ENCODE assay signal across 12 cellular contexts in the genomic region with DNA sequence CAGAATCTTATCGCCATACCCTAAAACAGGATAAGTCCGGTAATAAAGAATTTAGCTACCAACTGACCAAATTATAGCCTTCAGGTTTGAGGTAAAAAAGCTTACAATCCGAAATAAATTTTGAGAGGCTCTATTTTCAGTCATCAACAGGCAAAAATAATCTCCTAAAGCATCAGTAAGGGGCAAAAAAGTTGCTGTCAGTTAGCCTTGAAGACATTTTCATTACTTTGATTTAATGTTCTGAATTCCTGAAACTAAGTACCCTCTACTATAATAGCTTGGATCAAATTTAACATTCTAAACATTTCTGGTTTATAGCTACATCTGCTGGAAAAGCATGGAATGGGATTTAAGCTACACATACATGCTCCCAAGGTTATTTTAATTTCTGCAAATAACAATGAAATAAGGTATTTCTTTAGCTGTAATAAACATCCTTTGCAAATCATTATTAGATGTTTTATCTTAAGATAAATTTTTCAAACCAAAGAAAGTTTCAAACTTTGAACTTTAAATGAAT.
DNase-seq lines count a peak whose midpoint lies in the region; ATAC-seq and TF ChIP-seq lines count a peak whose summit lies in the region.
"Had no signal": no experiment of that assay in that cellular context is flagged by ENCODE, and none has a peak within 500 bp of the region (broad histone marks: within the 10 kb centered on the region; RNA-seq: fewer than 3 reads in every experiment).

No MANE protein-coding gene starts in this region.

- POLR2A ChIA-PET in activated CD8-positive, alpha-beta T cell treated with anti-CD3 and anti-CD28 coated beads for 36 hours (lab: Charles Lee), result no interaction called here
- POLR2A ChIA-PET in activated CD4-positive, alpha-beta T cell treated with anti-CD3 and anti-CD28 coated beads, Interleukin-2, amount 10 ng/mL, durations not matched to agents 7 days and 5 days (lab: Charles Lee), result no interaction called here

- no peak overlapping the region for H3K4me3 ChIP-seq in fibroblast of pulmonary artery (replicated peaks; ENCODE audit: low read depth, low read length)
- H3K4me3 ChIP-seq: BLaER1 had no signal

- TF ChIP-seq CTCF in fibroblast of pulmonary artery (IDR thresholded peaks at IDR 0.05; ENCODE audit: low read length, missing control alignments), result peak; percentile 51
- TF ChIP-seq CTCF in activated CD8-positive, alpha-beta T cell treated with anti-CD3 and anti-CD28 coated beads for 36 hours (IDR thresholded peaks at IDR 0.05), result no peak

- no peaks in the 10 kb centered on the region for H3K27me3 Mint-ChIP-seq in activated CD8-positive, alpha-beta T cell treated with anti-CD3 and anti-CD28 coated beads for 36 hours
- no peaks in the 10 kb centered on the region for H3K27me3 Mint-ChIP-seq in activated CD4-positive, alpha-beta T cell treated with anti-CD3 and anti-CD28 coated beads, Interleukin-2, amount 10 ng/mL, durations not matched to agents 7 days and 5 days

- no peaks in the 10 kb centered on the region for H3K9me3 Mint-ChIP-seq in stimulated activated effector memory CD8-positive, alpha-beta T cell treated with anti-CD3 and anti-CD28 coated beads, Interleukin-12 subunit alpha, Interleukin-12 subunit beta, amount 100 ng/mL, for 72 hours
- no peaks in the 10 kb centered on the region for H3K9me3 Mint-ChIP-seq in activated CD8-positive, alpha-beta T cell treated with anti-CD3 and anti-CD28 coated beads for 36 hours
- H3K9me3 Mint-ChIP-seq in activated CD4-positive, alpha-beta T cell treated with anti-CD3 and anti-CD28 coated beads, Interleukin-2, amount 10 ng/mL, durations not matched to agents 7 days and 5 days, result no peaks in the 10 kb centered on the region

- H3K36me3 Mint-ChIP-seq in stimulated activated effector memory CD8-positive, alpha-beta T cell treated with anti-CD3 and anti-CD28 coated beads, Interleukin-12 subunit alpha, Interleukin-12 subunit beta, amount 100 ng/mL, for 72 hours, result no peaks in the 10 kb centered on the region
- H3K36me3 Mint-ChIP-seq in activated CD8-positive, alpha-beta T cell treated with anti-CD3 and anti-CD28 coated beads for 36 hours (ENCODE audit: low read depth), result no peaks in the 10 kb centered on the region
- no peaks in the 10 kb centered on the region for H3K36me3 Mint-ChIP-seq in activated CD4-positive, alpha-beta T cell treated with anti-CD3 and anti-CD28 coated beads, Interleukin-2, amount 10 ng/mL, durations not matched to agents 7 days and 5 days (ENCODE audit: low read depth)

- peak; percentile 70; the same call in 2 of the 3 replicates for ATAC-seq in SK-N-SH treated with all-trans-retinoic acid at 6 μM for 48 hours
- no peak for ATAC-seq in stimulated activated effector memory CD8-positive, alpha-beta T cell treated with anti-CD3 and anti-CD28 coated beads, Interleukin-12 subunit alpha, Interleukin-12 subunit beta, amount 100 ng/mL, for 72 hours
- ATAC-seq in activated CD8-positive, alpha-beta T cell treated with anti-CD3 and anti-CD28 coated beads for 36 hours, result no peak

- CTCF ChIA-PET in activated CD8-positive, alpha-beta T cell treated with anti-CD3 and anti-CD28 coated beads for 36 hours (lab: Charles Lee), result no interaction called here
- CTCF ChIA-PET in activated CD4-positive, alpha-beta T cell treated with anti-CD3 and anti-CD28 coated beads, Interleukin-2, amount 10 ng/mL, durations not matched to agents 7 days and 5 days (lab: Charles Lee), result no interaction called here

- DNase-seq in NCI-H2171 treated with DMSO at 0.1 percent for 48 hours (lab: John Stamatoyannopoulos, UW) (peak; percentile 4), NCI-H2171 (lab: John Stamatoyannopoulos, UW) (no peak), fibroblast of pulmonary artery (ENCODE audit: low read depth) (peak; percentile 48), superior temporal gyrus (ENCODE audit: extremely low spot score) (peak; percentile 45)
- no peak for DNase-seq in stimulated activated effector memory CD8-positive, alpha-beta T cell treated with anti-CD3 and anti-CD28 coated beads, Interleukin-12 subunit alpha, Interleukin-12 subunit beta, amount 100 ng/mL, for 72 hours (ENCODE audit: low spot score in 2 of 2)
- DNase-seq in activated CD8-positive, alpha-beta T cell treated with anti-CD3 and anti-CD28 coated beads for 36 hours, result no peak
- no peak for DNase-seq in activated CD4-positive, alpha-beta T cell treated with anti-CD3 and anti-CD28 coated beads, Interleukin-2, amount 10 ng/mL, durations not matched to agents 7 days and 5 days
- DNase-seq: NCI-H2029; stimulated activated CD4-positive, alpha-beta T cell treated with anti-CD3 and anti-CD28 coated beads, Interleukin-4, amount 100 ng/mL, for 1 hour; T-helper 2 cell had no signal

- no peaks in the 10 kb centered on the region for H3K4me1 Mint-ChIP-seq in stimulated activated effector memory CD8-positive, alpha-beta T cell treated with anti-CD3 and anti-CD28 coated beads, Interleukin-12 subunit alpha, Interleukin-12 subunit beta, amount 100 ng/mL, for 72 hours
- H3K4me1 Mint-ChIP-seq in activated CD8-positive, alpha-beta T cell treated with anti-CD3 and anti-CD28 coated beads for 36 hours (ENCODE audit: low read depth), result no peaks in the 10 kb centered on the region
- no peaks in the 10 kb centered on the region for H3K4me1 Mint-ChIP-seq in activated CD4-positive, alpha-beta T cell treated with anti-CD3 and anti-CD28 coated beads, Interleukin-2, amount 10 ng/mL, durations not matched to agents 7 days and 5 days

- no peak overlapping the region for H3K4me3 Mint-ChIP-seq in stimulated activated effector memory CD8-positive, alpha-beta T cell treated with anti-CD3 and anti-CD28 coated beads, Interleukin-12 subunit alpha, Interleukin-12 subunit beta, amount 100 ng/mL, for 72 hours
- H3K4me3 Mint-ChIP-seq in activated CD8-positive, alpha-beta T cell treated with anti-CD3 and anti-CD28 coated beads for 36 hours, result no peak overlapping the region
- H3K4me3 Mint-ChIP-seq in activated CD4-positive, alpha-beta T cell treated with anti-CD3 and anti-CD28 coated beads, Interleukin-2, amount 10 ng/mL, durations not matched to agents 7 days and 5 days, result no peak overlapping the region

- no peak overlapping the region for H3K27ac Mint-ChIP-seq in stimulated activated effector memory CD8-positive, alpha-beta T cell treated with anti-CD3 and anti-CD28 coated beads, Interleukin-12 subunit alpha, Interleukin-12 subunit beta, amount 100 ng/mL, for 72 hours
- H3K27ac Mint-ChIP-seq in activated CD8-positive, alpha-beta T cell treated with anti-CD3 and anti-CD28 coated beads for 36 hours, result no peak overlapping the region
- no peak overlapping the region for H3K27ac Mint-ChIP-seq in activated CD4-positive, alpha-beta T cell treated with anti-CD3 and anti-CD28 coated beads, Interleukin-2, amount 10 ng/mL, durations not matched to agents 7 days and 5 days

- intact Hi-C loops in activated CD8-positive, alpha-beta T cell treated with anti-CD3 and anti-CD28 coated beads for 36 hours (cut with micrococcal nuclease), result no loop called here

TF ChIP-seq in SK-N-SH treated with all-trans-retinoic acid at 6 μM for 48 hours, 23 proteins besides CTCF, POLR2A, EP300 and RAD21:
- TF ChIP-seq, protein P1, sequence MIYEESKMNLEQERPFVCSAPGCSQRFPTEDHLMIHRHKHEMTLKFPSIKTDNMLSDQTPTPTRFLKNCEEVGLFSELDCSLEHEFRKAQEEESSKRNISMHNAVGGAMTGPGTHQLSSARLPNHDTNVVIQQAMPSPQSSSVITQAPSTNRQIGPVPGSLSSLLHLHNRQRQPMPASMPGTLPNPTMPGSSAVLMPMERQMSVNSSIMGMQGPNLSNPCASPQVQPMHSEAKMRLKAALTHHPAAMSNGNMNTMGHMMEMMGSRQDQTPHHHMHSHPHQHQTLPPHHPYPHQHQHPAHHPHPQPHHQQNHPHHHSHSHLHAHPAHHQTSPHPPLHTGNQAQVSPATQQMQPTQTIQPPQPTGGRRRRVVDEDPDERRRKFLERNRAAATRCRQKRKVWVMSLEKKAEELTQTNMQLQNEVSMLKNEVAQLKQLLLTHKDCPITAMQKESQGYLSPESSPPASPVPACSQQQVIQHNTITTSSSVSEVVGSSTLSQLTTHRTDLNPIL (CRISPR knock-in tag; IDR thresholded peaks at IDR 0.05; ENCODE audit: low read depth), result no peak
- TF ChIP-seq RARB (CRISPR knock-in tag; IDR thresholded peaks at IDR 0.05), result no peak

Comparison
In these comparisons a context has a peak if more than half of its experiments do, and no peak if none do; other contexts are left out.
1. DNase-seq: peak in NCI-H2171 treated with DMSO at 0.1 percent for 48 hours (single experiment), fibroblast of pulmonary artery (single experiment) and superior temporal gyrus (single experiment); none in NCI-H2171 (single experiment), stimulated activated effector memory CD8-positive, alpha-beta T cell treated with anti-CD3 and anti-CD28 coated beads, Interleukin-12 subunit alpha, Interleukin-12 subunit beta, amount 100 ng/mL, for 72 hours (0 of 2), activated CD8-positive, alpha-beta T cell treated with anti-CD3 and anti-CD28 coated beads for 36 hours (single experiment) and activated CD4-positive, alpha-beta T cell treated with anti-CD3 and anti-CD28 coated beads, Interleukin-2, amount 10 ng/mL, durations not matched to agents 7 days and 5 days (single experiment).